ENCODE assay signal across 20 cellular contexts in the genomic region with DNA sequence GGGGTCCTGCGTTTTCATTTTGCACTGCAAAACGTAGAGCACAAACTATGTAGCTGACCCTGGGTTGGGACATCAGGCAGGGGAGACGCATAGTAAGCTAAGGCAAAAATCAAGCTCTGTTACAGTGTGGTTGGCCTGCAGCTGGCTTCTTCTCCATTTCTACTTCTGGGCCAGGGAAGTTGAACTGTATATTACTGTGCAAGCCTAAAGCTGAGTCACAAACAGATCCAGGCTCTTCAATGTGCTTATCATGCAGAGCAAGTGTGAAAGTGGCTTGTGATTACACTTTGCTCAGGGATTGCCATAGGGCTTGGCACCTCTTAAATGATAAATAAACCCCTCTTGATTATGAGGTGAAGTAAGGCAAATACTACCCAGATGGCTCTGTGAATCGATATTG. TPM values are rescaled to one million over a fixed set of nuclear protein-coding genes. Genes with fewer than 3 reads are reported as not detected.
DNase-seq lines count a peak whose midpoint lies in the region; FAIRE-seq and TF ChIP-seq lines count a peak whose summit lies in the region.
"Had no signal": no experiment of that assay in that cellular context is flagged by ENCODE, and none has a peak within 500 bp of the region (broad histone marks: within the 10 kb centered on the region; RNA-seq: fewer than 3 reads in every experiment).

No MANE protein-coding gene starts in this region.

- H3K4me3 ChIP-seq in kidney (ENCODE audit: low read length in 2 of 2) = no peak overlapping the region
- H3K4me3 ChIP-seq: K562, uterus had no signal

- H3K9me3 Mint-ChIP-seq in neural crest cell = no peaks in the 10 kb centered on the region
- H3K9me3 Mint-ChIP-seq: activated T-helper 2 cell treated with anti-CD3 and anti-CD28 coated beads, Interferon-gamma antibody, Interleukin-2, Interleukin-4, amounts not matched to agents 10 μg/mL and 5 μg/mL and 100 μg/mL, durations not matched to agents 14 hours and 24 hours and 36 hours; CD4-positive, alpha-beta T cell; memory B cell; stimulated activated naive CD8-positive, alpha-beta T cell treated with anti-CD3 and anti-CD28 coated beads, Interleukin-15, Interleukin-2, amounts not matched to agents 100 ng/mL and 50 ng/mL, for 24 hours had no signal

- intact Hi-C loops in kidney (cut with DNase I) = no loop called here

- TF ChIP-seq CTCF in neural crest cell (conservative IDR thresholded peaks at IDR 0.05) (no peak), kidney (IDR thresholded peaks at IDR 0.05; ENCODE audit: borderline replicate concordance, extremely low read depth, insufficient read depth) (no peak)

- H3K9me3 ChIP-seq in kidney (ENCODE audit: control insufficient read depth in 1 of 2, low read length in 2 of 2) = no peaks in the 10 kb centered on the region
- H3K9me3 ChIP-seq: uterus had no signal

- H3K9ac ChIP-seq in kidney (ENCODE audit: low read length in 2 of 2) = no peak overlapping the region

- H3K27me3 Mint-ChIP-seq in neural crest cell (ENCODE audit: low read depth) = no peaks in the 10 kb centered on the region
- H3K27me3 Mint-ChIP-seq: CD4-positive, alpha-beta T cell; memory B cell; stimulated activated naive CD8-positive, alpha-beta T cell treated with anti-CD3 and anti-CD28 coated beads, Interleukin-15, Interleukin-2, amounts not matched to agents 100 ng/mL and 50 ng/mL, for 24 hours had no signal

- no peaks in the 10 kb centered on the region for H3K36me3 ChIP-seq in kidney (ENCODE audit: control insufficient read depth in 1 of 2, insufficient read depth in 2 of 2, low read length in 2 of 2)
- H3K36me3 ChIP-seq: uterus had no signal

- no peaks in the 10 kb centered on the region for H3K36me3 Mint-ChIP-seq in neural crest cell (ENCODE audit: low read depth)
- H3K36me3 Mint-ChIP-seq: memory B cell had no signal

- peaks cover 18% of the 10 kb centered on the region for H3K4me1 Mint-ChIP-seq in neural crest cell

- peak overlapping the region; percentile 19 for H3K27ac Mint-ChIP-seq in neural crest cell (ENCODE audit: unreplicated experiment)
- H3K27ac Mint-ChIP-seq: CD4-positive, alpha-beta T cell; memory B cell; stimulated activated naive CD8-positive, alpha-beta T cell treated with anti-CD3 and anti-CD28 coated beads, Interleukin-15, Interleukin-2, amounts not matched to agents 100 ng/mL and 50 ng/mL, for 24 hours had no signal

- DNase-seq in NCI-H510A treated with DMSO at 0.1 percent for 48 hours (lab: John Stamatoyannopoulos, UW) = peak; percentile 15
- DNase-seq in NCI-H510A (lab: John Stamatoyannopoulos, UW) = no peak
- peak; percentile 58 for DNase-seq in NCI-H524 treated with DMSO at 0.1 percent for 48 hours (lab: John Stamatoyannopoulos, UW)
- peak; percentile 83 to 88 for DNase-seq in erythroblast (lab: John Stamatoyannopoulos, UW)
- no peak for DNase-seq in neural crest cell (ENCODE audit: low read depth, low spot score)
- no peak for DNase-seq in kidney
- DNase-seq in UCSD-AML1 (lab: John Stamatoyannopoulos, UW; ENCODE audit: unreplicated experiment) = no peak
- DNase-seq in NOMO-1 treated with DMSO at 0.1 percent for 48 hours (lab: John Stamatoyannopoulos, UW; ENCODE audit: unreplicated experiment) = no peak
- DNase-seq: amygdala; CD4-positive, alpha-beta T cell; DMS79; NCI-H1694 treated with DMSO at 0.1 percent for 48 hours; NCI-H526; uterus had no signal

- H3K4me3 Mint-ChIP-seq in neural crest cell = no peak overlapping the region
- H3K4me3 Mint-ChIP-seq: CD4-positive, alpha-beta T cell; memory B cell; stimulated activated naive CD8-positive, alpha-beta T cell treated with anti-CD3 and anti-CD28 coated beads, Interleukin-15, Interleukin-2, amounts not matched to agents 100 ng/mL and 50 ng/mL, for 24 hours had no signal

- no peak for TF ChIP-seq POLR2A in erythroblast (IDR thresholded peaks at IDR 0.05; ENCODE audit: low read length)

- FAIRE-seq in kidney (lab: Jason Lieb, UNC) = no peak
- FAIRE-seq: K562 had no signal

- no peaks in the 10 kb centered on the region for H3K4me1 ChIP-seq in kidney (ENCODE audit: control insufficient read depth in 1 of 2, insufficient read depth in 1 of 2, low read depth in 1 of 2, low read length in 2 of 2)
- H3K4me1 ChIP-seq: uterus had no signal

- H3K27ac ChIP-seq in kidney (ENCODE audit: low read depth in 2 of 2, low read length in 2 of 2) = no peak overlapping the region
- H3K27ac ChIP-seq: uterus had no signal

RNA-seq across cellular contexts. Expression of gene CLDN34, which starts 40.4 kb away (rescaled TPM):
- total RNA-seq in neural crest cell (0.30 and 0.33 TPM in 2 replicates), kidney (0.50 TPM)
- polyA plus RNA-seq in kidney (ENCODE audit: insufficient read depth, low read depth, low replicate concordance) = not detected
- total RNA-seq: activated CD8-positive, alpha-beta memory T cell treated with anti-CD3 and anti-CD28 coated beads for 36 hours; activated T-helper 2 cell treated with anti-CD3 and anti-CD28 coated beads, Interferon-gamma antibody, Interleukin-2, Interleukin-4, amounts not matched to agents 10 μg/mL and 5 μg/mL and 100 μg/mL, durations not matched to agents 14 hours and 24 hours and 36 hours; CD4-positive, alpha-beta T cell; K562 had no signal
- polyA plus RNA-seq: K562, neural cell had no signal

Comparison
In these comparisons a context has a peak if more than half of its experiments do, and no peak if none do; other contexts are left out.
1. DNase-seq: peak in NCI-H510A treated with DMSO at 0.1 percent for 48 hours (single experiment), NCI-H524 treated with DMSO at 0.1 percent for 48 hours (single experiment) and erythroblast (2 of 2); none in NCI-H510A (single experiment), neural crest cell (single experiment), kidney (single experiment), UCSD-AML1 (single experiment) and NOMO-1 treated with DMSO at 0.1 percent for 48 hours (single experiment).